ENCODE assay signal across 30 cellular contexts in the genomic region with DNA sequence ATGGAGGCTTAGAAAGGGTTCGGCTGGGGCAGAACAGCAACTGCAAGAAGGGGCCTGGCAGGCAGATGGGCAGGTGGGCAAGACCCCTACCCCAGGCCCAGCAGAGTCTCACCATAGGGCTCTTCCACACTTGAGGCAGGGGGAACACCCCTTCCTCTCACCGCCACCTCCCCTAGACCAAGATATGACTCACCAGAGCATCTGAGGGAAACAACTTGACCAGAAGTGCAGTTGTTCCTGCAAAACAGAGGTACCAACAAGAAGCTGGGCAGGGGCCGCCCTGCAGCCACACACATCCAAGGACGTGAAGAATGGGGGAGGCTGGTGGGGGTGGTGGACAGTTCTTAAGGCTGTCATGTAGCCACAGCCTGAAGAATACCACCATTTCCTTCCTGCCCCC. TPM values are rescaled to one million over a fixed set of nuclear protein-coding genes. Genes with fewer than 3 reads are reported as not detected.
"Had no signal": no experiment of that assay in that cellular context is flagged by ENCODE, and none has a peak within 500 bp of the region (broad histone marks: within the 10 kb centered on the region; RNA-seq: fewer than 3 reads in every experiment).

No MANE protein-coding gene starts in this region.

- H3K27ac ChIP-seq: neutrophil, ovary, parathyroid adenoma, psoas muscle, right lobe of liver, sigmoid colon, stomach, thoracic aorta, thyroid gland, upper lobe of left lung, vagina had no signal

- H3K4me1 Mint-ChIP-seq: naive thymus-derived CD8-positive, alpha-beta T cell; stimulated activated effector memory CD8-positive, alpha-beta T cell treated with anti-CD3 and anti-CD28 coated beads, Interleukin-12 subunit alpha, Interleukin-12 subunit beta, amount 100 ng/mL, for 72 hours; stimulated activated naive B cell treated with anti-CD40 and anti-IgM and Interleukin-4, amounts not matched to agents 10 μg/mL and 1 μg/mL and 100 μg/mL, for 72 hours had no signal

- H3K27me3 ChIP-seq: neutrophil, ovary, right lobe of liver, sigmoid colon, stomach, thyroid gland, tibial nerve, upper lobe of left lung, vagina had no signal

- H3K9me3 Mint-ChIP-seq: naive thymus-derived CD8-positive, alpha-beta T cell; nephron progenitor cell; stimulated activated effector memory CD8-positive, alpha-beta T cell treated with anti-CD3 and anti-CD28 coated beads, Interleukin-12 subunit alpha, Interleukin-12 subunit beta, amount 100 ng/mL, for 72 hours had no signal

- H3K4me3 Mint-ChIP-seq: naive B cell; naive thymus-derived CD8-positive, alpha-beta T cell; nephron progenitor cell; neural crest cell; stimulated activated effector memory CD8-positive, alpha-beta T cell treated with anti-CD3 and anti-CD28 coated beads, Interleukin-12 subunit alpha, Interleukin-12 subunit beta, amount 100 ng/mL, for 72 hours; stimulated activated naive B cell treated with anti-CD40 and anti-IgM and Interleukin-4, amounts not matched to agents 10 μg/mL and 1 μg/mL and 100 μg/mL, for 72 hours had no signal

- H3K4me1 ChIP-seq: parathyroid adenoma, psoas muscle, thyroid gland, upper lobe of left lung had no signal

- H3K79me2 ChIP-seq: parathyroid adenoma had no signal

- H3K27ac Mint-ChIP-seq: naive thymus-derived CD8-positive, alpha-beta T cell; progenitor cell of endocrine pancreas; stimulated activated effector memory CD8-positive, alpha-beta T cell treated with anti-CD3 and anti-CD28 coated beads, Interleukin-12 subunit alpha, Interleukin-12 subunit beta, amount 100 ng/mL, for 72 hours; stimulated activated naive B cell treated with anti-CD40 and anti-IgM and Interleukin-4, amounts not matched to agents 10 μg/mL and 1 μg/mL and 100 μg/mL, for 72 hours had no signal

- ATAC-seq: naive thymus-derived CD8-positive, alpha-beta T cell; psoas muscle; right cardiac atrium; right lobe of liver; stimulated activated effector memory CD8-positive, alpha-beta T cell treated with anti-CD3 and anti-CD28 coated beads, Interleukin-12 subunit alpha, Interleukin-12 subunit beta, amount 100 ng/mL, for 72 hours; stimulated activated naive B cell treated with anti-CD40 and anti-IgM and Interleukin-4, amounts not matched to agents 10 μg/mL and 1 μg/mL and 100 μg/mL, for 72 hours had no signal

- H3K36me3 ChIP-seq: neutrophil, ovary, right lobe of liver, sigmoid colon, thoracic aorta, thyroid gland, upper lobe of left lung, vagina had no signal

- H3K27me3 Mint-ChIP-seq: naive B cell; naive thymus-derived CD8-positive, alpha-beta T cell; progenitor cell of endocrine pancreas; stimulated activated naive B cell treated with anti-CD40 and anti-IgM and Interleukin-4, amounts not matched to agents 10 μg/mL and 1 μg/mL and 100 μg/mL, for 72 hours had no signal

- H2AFZ ChIP-seq: parathyroid adenoma had no signal

- H3K9me3 ChIP-seq: neutrophil, ovary, psoas muscle, right lobe of liver, sigmoid colon, stomach, thoracic aorta, thyroid gland, tibial nerve, upper lobe of left lung, vagina had no signal

- H3K36me3 Mint-ChIP-seq: stimulated activated effector memory CD8-positive, alpha-beta T cell treated with anti-CD3 and anti-CD28 coated beads, Interleukin-12 subunit alpha, Interleukin-12 subunit beta, amount 100 ng/mL, for 72 hours had no signal

- DNase-seq: naive B cell; naive thymus-derived CD8-positive, alpha-beta T cell; nephron progenitor cell; nucleus accumbens; ovary; posterior cingulate gyrus; psoas muscle; right cardiac atrium; right lobe of liver; sigmoid colon; small intestine; stimulated activated CD4-positive, alpha-beta T cell treated with anti-CD3 and anti-CD28 coated beads, Interleukin-15, amount 100 ng/mL, for 24 hours; stimulated activated CD4-positive, alpha-beta T cell treated with anti-CD3 and anti-CD28 coated beads, Interleukin-2, amount 100 ng/mL, for 24 hours; stimulated activated CD4-positive, alpha-beta T cell treated with anti-CD3 and anti-CD28 coated beads, Interleukin-2, amount 100 ng/mL, for 48 hours; stimulated activated CD4-positive, alpha-beta T cell treated with anti-CD3 and anti-CD28 coated beads, Interleukin-4, amount 100 ng/mL, for 24 hours; stimulated activated naive B cell treated with anti-CD40 and anti-IgM and Interleukin-4, amounts not matched to agents 10 μg/mL and 1 μg/mL and 100 μg/mL, for 72 hours; stimulated activated naive CD4-positive, alpha-beta T cell treated with Interleukin-2 at 50 U/mL for 16 hours; stomach; thyroid gland; trophoblast cell; upper lobe of left lung had no signal

- H3K4me3 ChIP-seq: ovary, psoas muscle, right lobe of liver, sigmoid colon, stomach, thoracic aorta, thyroid gland, tibial nerve, upper lobe of left lung, vagina had no signal

RNA-seq across cellular contexts. Expression of a gene that starts 10.9 kb away (rescaled TPM):
- total RNA-seq: renal cortical epithelial cell, vagina had no signal
